18 cellular contexts compared by ENCODE assay signal in genomic region chr20:43936371-43936770, GRCh38. TPM values are rescaled to one million over a fixed set of nuclear protein-coding genes. Genes with fewer than 3 reads are reported as not detected.
A peak's percentile ranks its signal among the peaks of the same experiment; 100 is the strongest.
DNase-seq lines count a peak whose midpoint lies in the region; ATAC-seq and TF ChIP-seq lines count a peak whose summit lies in the region.
"Had no signal": no experiment of that assay in that cellular context is flagged by ENCODE, and none has a peak within 500 bp of the region (broad histone marks: within the 10 kb centered on the region; RNA-seq: fewer than 3 reads in every experiment).

No MANE protein-coding gene starts in this region.

- H3K4me1 ChIP-seq in BLaER1 (peaks cover 48% of the 10 kb centered on the region), SK-N-SH (ENCODE audit: control insufficient read depth in 1 of 2, insufficient read depth in 2 of 2, low read depth in 1 of 2, low read length in 1 of 2) (peaks cover 25 to 37% of the 10 kb centered on the region in 2 experiments; a peak in 3 of 4 replicates), foreskin keratinocyte (peaks cover 11% of the 10 kb centered on the region), heart right ventricle (peaks cover 0 to 47% (median 9%) of the 10 kb centered on the region in 9 donors)
- H3K4me1 ChIP-seq: Peyer's patch had no signal

- no peaks in the 10 kb centered on the region for H3K9me2 ChIP-seq in SK-N-SH

- TF ChIP-seq RAD21 in SK-N-SH (IDR thresholded peaks at IDR 0.05; ENCODE audit: low read length), result no peak

- CTCF ChIA-PET in SK-N-SH (lab: Yijun Ruan, JAX), result interaction anchor here (1.6 kb wide), 1 partner anchor 144 kb away, joined by 6 read pairs; no protein-coding TSS in a partner anchor

- 80% methylated on average over 2 of the region's 2 CpGs for WGBS in SK-N-SH (ENCODE audit: low lambda C conversion rate)
- WGBS in heart right ventricle, 2 donors, result 41 to 50% methylated on average over 2 of the region's 2 CpGs

- TF ChIP-seq CTCF in SK-N-SH (IDR thresholded peaks at IDR 0.05), result no peak
- TF ChIP-seq CTCF in foreskin keratinocyte (conservative IDR thresholded peaks at IDR 0.05), result no peak
- no peak for TF ChIP-seq CTCF in heart right ventricle (IDR thresholded peaks at IDR 0.05)

- H3K4me2 ChIP-seq in BLaER1, result peak overlapping the region; percentile 79
- H3K4me2 ChIP-seq in SK-N-SH, result no peak overlapping the region

- no peaks in the 10 kb centered on the region for H3K36me3 ChIP-seq in BLaER1
- no peaks in the 10 kb centered on the region for H3K36me3 ChIP-seq in SK-N-SH (replicated peaks in 1 of 2; ENCODE audit: control insufficient read depth in 1 of 2, insufficient read depth in 2 of 2, low read length in 1 of 2)
- no peaks in the 10 kb centered on the region for H3K36me3 ChIP-seq in heart right ventricle
- H3K36me3 ChIP-seq: pancreas, Peyer's patch had no signal

- ATAC-seq in foreskin keratinocyte, result peak; percentile 7
- no peak for ATAC-seq in GM18519 (IDR thresholded peaks at IDR 0.05; ENCODE audit: low FRiP score, unreplicated experiment)
- ATAC-seq in GM18861 (IDR thresholded peaks at IDR 0.05; ENCODE audit: unreplicated experiment), result no peak
- ATAC-seq in heart right ventricle, result no peak
- no peak for ATAC-seq in GM21786 (IDR thresholded peaks at IDR 0.05; ENCODE audit: unreplicated experiment)
- ATAC-seq: activated CD8-positive, alpha-beta T cell treated with anti-CD3 and anti-CD28 coated beads for 36 hours; body of pancreas; pancreas had no signal

- H3K27me3 ChIP-seq in BLaER1, result no peaks in the 10 kb centered on the region
- no peaks in the 10 kb centered on the region for H3K27me3 ChIP-seq in SK-N-SH (ENCODE audit: insufficient read depth)
- peaks cover 24% of the 10 kb centered on the region for H3K27me3 ChIP-seq in foreskin keratinocyte
- H3K27me3 ChIP-seq in heart right ventricle, result peaks cover 0 to 42% (median 7%) of the 10 kb centered on the region in 7 donors
- H3K27me3 ChIP-seq: body of pancreas, pancreas, Peyer's patch had no signal

- no peaks in the 10 kb centered on the region for H3K79me2 ChIP-seq in SK-N-SH (ENCODE audit: insufficient read depth)

- H3K9ac ChIP-seq in BLaER1, result no peak overlapping the region
- H3K9ac ChIP-seq in SK-N-SH, result no peak overlapping the region

- DNase-seq in LHCN-M2 (ENCODE audit: low read depth) (peak; percentile 61), SK-N-SH (no peak), foreskin keratinocyte (no peak), heart right ventricle (no peak)
- DNase-seq: activated CD8-positive, alpha-beta T cell treated with anti-CD3 and anti-CD28 coated beads for 36 hours; activated T-cell treated with anti-CD3 and anti-CD28 coated beads, Interleukin-2, amount 50 U/mL, for 48 hours; AML-193; body of pancreas; HCEC 1CT; NCI-H1694 treated with DMSO at 0.1 percent for 48 hours; NCI-H524 treated with DMSO at 0.1 percent for 48 hours; pancreas had no signal

- no peak for TF ChIP-seq EP300 in SK-N-SH (IDR thresholded peaks at IDR 0.05; ENCODE audit: borderline replicate concordance in 1 of 2, low read depth in 1 of 2, low read length in 1 of 2)

- H3K4me3 ChIP-seq in BLaER1 (no peak overlapping the region), SK-N-SH (ENCODE audit: low read depth in 2 of 2, low read length in 1 of 2) (no peak overlapping the region), heart right ventricle (no peak overlapping the region)
- H3K4me3 ChIP-seq: body of pancreas, coronary artery, pancreas, Peyer's patch had no signal

- intact Hi-C loops in heart right ventricle (cut with DNase I), result no loop called here

- H3K27ac ChIP-seq in BLaER1 (no peak overlapping the region), SK-N-SH (ENCODE audit: low read depth in 2 of 2, low read length in 1 of 2) (peak overlapping the region in 1 of 2 experiments; percentile 12; a peak in 1 of 4 replicates), foreskin keratinocyte (no peak overlapping the region), heart right ventricle (no peak overlapping the region)
- H3K27ac ChIP-seq: body of pancreas, coronary artery, pancreas, Peyer's patch had no signal

- H2AFZ ChIP-seq in SK-N-SH (ENCODE audit: low read depth), result no peak overlapping the region

- H3F3A ChIP-seq in SK-N-SH (replicated peaks; ENCODE audit: insufficient read depth), result no peaks in the 10 kb centered on the region

- POLR2A ChIA-PET in SK-N-SH (lab: Yijun Ruan, JAX), result no interaction called here

- H3K9me3 ChIP-seq in BLaER1 (no peaks in the 10 kb centered on the region), SK-N-SH (no peaks in the 10 kb centered on the region), heart right ventricle (no peaks in the 10 kb centered on the region)
- H3K9me3 ChIP-seq: body of pancreas, pancreas, Peyer's patch had no signal

- peaks cover 19% of the 10 kb centered on the region; the same call in 1 of the 2 replicates for H4K20me1 ChIP-seq in BLaER1
- no peaks in the 10 kb centered on the region for H4K20me1 ChIP-seq in SK-N-SH (ENCODE audit: insufficient read depth)

TF ChIP-seq in SK-N-SH, 30 proteins besides CTCF, POLR2A, EP300 and RAD21:
- TF ChIP-seq MXI1 (IDR thresholded peaks at IDR 0.05; ENCODE audit: low read depth, low read length) (peak; percentile 27; the same call in 1 of the 2 replicates), ZBTB33 (IDR thresholded peaks at IDR 0.05; ENCODE audit: borderline replicate concordance, low read depth) (no peak)

RNA-seq across cellular contexts. Expression of gene TOX2, which starts 21.7 kb away (rescaled TPM):
- total RNA-seq in LHCN-M2 (2014; rRNA removed) (1.6 and 2.2 TPM in 2 replicates), foreskin keratinocyte (0.14 TPM in 2 replicates), heart right ventricle (1 to 10 TPM in 4 of 10 donors, under 1 TPM in 6; 0.25 to 1.6 (median 0.79) TPM)
- polyA plus RNA-seq in LHCN-M2 (2012), result 3.8 TPM
- polyA plus RNA-seq in SK-N-SH (2012; rRNA removed) (6.1 and 15.4 TPM in 2 replicates), foreskin keratinocyte (0.10 and 0.29 TPM in 2 replicates), heart right ventricle (1 to 10 TPM; 1.5 to 2.0 TPM)
- polyA plus RNA-seq in SK-N-SH (2012; cell fraction: cytosol; rRNA removed), result 8.1 and 12.1 TPM in 2 replicates
- 10.7 and 19.5 TPM in 2 replicates for polyA plus RNA-seq in SK-N-SH (2012; cell fraction: nucleus; rRNA removed)
